Comparison of ENCODE assay signal across 8 cellular contexts in the genomic region with DNA sequence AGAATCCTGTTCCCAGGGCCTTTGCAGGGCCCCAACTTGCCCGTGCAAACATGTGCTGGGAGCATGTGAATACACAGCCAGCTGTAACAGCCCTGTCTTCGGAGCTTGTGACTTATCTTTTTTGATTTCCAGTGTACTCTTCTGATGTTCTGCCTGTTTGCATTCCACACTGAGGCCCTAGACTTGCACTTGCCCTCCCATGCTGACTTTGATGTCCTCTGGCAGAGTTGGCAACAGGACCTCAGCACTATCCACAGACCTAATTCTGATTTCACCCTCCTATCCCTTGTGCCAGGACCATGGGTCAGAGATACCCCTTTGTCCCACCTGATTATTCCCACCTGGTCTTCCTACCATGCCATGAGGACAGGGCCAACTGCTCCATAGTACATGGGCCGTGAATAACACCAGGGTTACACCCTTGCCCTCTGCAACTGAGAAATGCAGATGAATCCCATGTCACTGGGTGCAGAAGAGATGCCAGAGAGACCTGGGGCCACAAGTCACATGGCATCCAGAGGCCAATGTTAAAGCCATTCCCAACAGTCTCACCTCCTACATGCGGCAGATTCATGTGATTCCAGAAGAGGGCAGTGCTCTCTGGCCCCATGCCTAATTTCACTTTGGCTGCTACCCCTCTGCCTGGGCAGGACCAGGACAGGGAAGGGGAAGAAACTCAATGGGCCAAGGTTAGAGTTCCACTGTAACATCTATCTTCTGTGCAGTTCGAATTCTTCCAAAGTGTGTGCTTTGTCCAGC. TPM values are rescaled to one million over a fixed set of nuclear protein-coding genes. Genes with fewer than 3 reads are reported as not detected.
DNase-seq lines count a peak whose midpoint lies in the region; ATAC-seq and TF ChIP-seq lines count a peak whose summit lies in the region.

No MANE protein-coding gene starts in this region.

- H3K36me3 Mint-ChIP-seq in endodermal cell (ENCODE audit: low read depth), result peaks cover 70% of the 10 kb centered on the region

- ATAC-seq in GM19397 (IDR thresholded peaks at IDR 0.05; ENCODE audit: unreplicated experiment) (no peak), GM18517 (IDR thresholded peaks at IDR 0.05; ENCODE audit: unreplicated experiment) (no peak)

- no peaks in the 10 kb centered on the region for H3K4me1 Mint-ChIP-seq in endodermal cell

- no peak overlapping the region for H3K4me3 Mint-ChIP-seq in endodermal cell

- no peaks in the 10 kb centered on the region for H3K27me3 Mint-ChIP-seq in endodermal cell (ENCODE audit: insufficient read depth)

- H3K9me3 ChIP-seq in endodermal cell (ENCODE audit: control insufficient read depth, low read length), result peaks cover 14% of the 10 kb centered on the region

- TF ChIP-seq CTCF in endodermal cell (conservative IDR thresholded peaks at IDR 0.05), result peak; percentile 79

- peak; percentile 20 for DNase-seq in DMS 273 treated with DMSO at 0.1 percent for 48 hours (lab: John Stamatoyannopoulos, UW)
- peak; percentile 32 for DNase-seq in M059J (ENCODE audit: low read depth)
- peak; percentile 82 for DNase-seq in endodermal cell
- peak; percentile 28 for DNase-seq in myocyte (ENCODE audit: low read depth)
- DNase-seq in NCI-H2227 (lab: John Stamatoyannopoulos, UW; ENCODE audit: unreplicated experiment), result no peak
- DNase-seq in effector CD8-positive, alpha-beta T cell (lab: John Stamatoyannopoulos, UW), result no peak

- no peaks in the 10 kb centered on the region for H3K9me3 Mint-ChIP-seq in endodermal cell

- peaks cover 92% of the 10 kb centered on the region for H3K36me3 ChIP-seq in endodermal cell (ENCODE audit: control insufficient read depth, insufficient read depth, low read length)

- no peak overlapping the region for H3K9ac ChIP-seq in endodermal cell (ENCODE audit: extremely low read depth, low read length, poor library complexity, severe bottlenecking)

- 92 to 94% methylated on average over 5 of the region's 5 CpGs for WGBS in endodermal cell (ENCODE audit: insufficient coverage in 1 of 2, insufficient read length in 1 of 2), 2 experiments

- no peak overlapping the region for H3K27ac Mint-ChIP-seq in endodermal cell

- no peaks in the 10 kb centered on the region for H3K4me1 ChIP-seq in endodermal cell (ENCODE audit: control insufficient read depth, insufficient read depth, low read length)

- H3K4me3 ChIP-seq in endodermal cell (ENCODE audit: low read length), result no peak overlapping the region

- no peak overlapping the region for H3K27ac ChIP-seq in endodermal cell (ENCODE audit: low read depth, low read length)

- H3K27me3 ChIP-seq in endodermal cell (ENCODE audit: control insufficient read depth, insufficient read depth, low read length, poor library complexity, severe bottlenecking), result no peaks in the 10 kb centered on the region

RNA-seq across cellular contexts. Expression of a gene that starts 43.0 kb away (rescaled TPM):
- 73.6 and 109 TPM in 2 replicates for total RNA-seq in M059J (2014; rRNA removed; shearing (Covaris generic))
- total RNA-seq in endodermal cell, result 100 to 1,000 TPM; 110 to 112 TPM
- polyA plus RNA-seq in endodermal cell (2013, experiment 1 of 2), result 95.9 TPM
- 93.6 TPM for polyA plus RNA-seq in endodermal cell (2013, experiment 2 of 2)
- total RNA-seq in myocyte, result 86.0 and 94.5 TPM in 2 replicates
- 94.4 TPM for polyA plus RNA-seq in myocyte (2012)

Comparison
In these comparisons a context has a peak if more than half of its experiments do, and no peak if none do; other contexts are left out.
1. DNase-seq: peak in DMS 273 treated with DMSO at 0.1 percent for 48 hours (single experiment), M059J (single experiment), endodermal cell (single experiment) and myocyte (single experiment); none in NCI-H2227 (single experiment) and effector CD8-positive, alpha-beta T cell (single experiment).